In genomic region chr4:86961605-86962295, GRCh38 we compare ENCODE assay signal across 8 cellular contexts. TPM values are rescaled to one million over a fixed set of nuclear protein-coding genes. Genes with fewer than 3 reads are reported as not detected.
DNase-seq lines count a peak whose midpoint lies in the region; ATAC-seq and TF ChIP-seq lines count a peak whose summit lies in the region.

No MANE protein-coding gene starts in this region.

- H3K4me1 ChIP-seq in fibroblast of lung (ENCODE audit: control insufficient read depth, extremely low read depth, insufficient read depth, low read length) (peaks cover 16% of the 10 kb centered on the region), stomach (peaks cover 28 to 77% (median 51%) of the 10 kb centered on the region in 4 donors)

- H3K4me3 ChIP-seq in fibroblast of lung (replicated peaks in 1 of 4; ENCODE audit: control extremely low read depth in 1 of 4, insufficient read depth in 1 of 4, low read depth in 3 of 4, low read length in 4 of 4): no peak overlapping the region
- no peak overlapping the region for H3K4me3 ChIP-seq in stomach

- no peaks in the 10 kb centered on the region for H3K36me3 ChIP-seq in fibroblast of lung (ENCODE audit: control insufficient read depth, insufficient read depth, low read length)
- H3K36me3 ChIP-seq in stomach: no peaks in the 10 kb centered on the region

- no peak for TF ChIP-seq CTCF in fibroblast of lung (conservative IDR thresholded peaks at IDR 0.05 in 1 of 2, IDR thresholded peaks at IDR 0.05 in 1 of 2; ENCODE audit: low read depth in 1 of 2, low read length in 2 of 2)
- TF ChIP-seq CTCF in stomach (IDR thresholded peaks at IDR 0.05): no peak

- intact Hi-C loops in stomach (cut with DNase I; ENCODE audit: low total_unique reads): no loop called here

- H4K20me1 ChIP-seq in fibroblast of lung (ENCODE audit: control insufficient read depth, extremely low read depth, insufficient read depth, low read length): no peaks in the 10 kb centered on the region

- TF ChIP-seq POLR2A in stomach (IDR thresholded peaks at IDR 0.05): no peak

- no peaks in the 10 kb centered on the region for H3K27me3 ChIP-seq in fibroblast of lung (ENCODE audit: control insufficient read depth, insufficient read depth, low read length)
- no peaks in the 10 kb centered on the region for H3K27me3 ChIP-seq in stomach

- no peak overlapping the region for H2AFZ ChIP-seq in fibroblast of lung (ENCODE audit: low read length)

- no peak for TF ChIP-seq EP300 in stomach (IDR thresholded peaks at IDR 0.05)

- H3K79me2 ChIP-seq in fibroblast of lung (ENCODE audit: control insufficient read depth, insufficient read depth, low read length): no peaks in the 10 kb centered on the region

- H3K4me2 ChIP-seq in fibroblast of lung (ENCODE audit: extremely low read depth, insufficient read depth, low read length): no peak overlapping the region

- no peaks in the 10 kb centered on the region for H3K9me3 ChIP-seq in fibroblast of lung (ENCODE audit: control insufficient read depth, insufficient read depth, low read depth, low read length)
- H3K9me3 ChIP-seq in stomach: no peaks in the 10 kb centered on the region

- DNase-seq in GDM1 (lab: John Stamatoyannopoulos, UW) (peak; percentile 80), OCI-M2 (lab: John Stamatoyannopoulos, UW; ENCODE audit: unreplicated experiment) (peak; percentile 28), fibroblast of lung (ENCODE audit: low read depth in 2 of 2) (peak; percentile 51 to 84), stomach (no peak), NCI-H2196 (lab: John Stamatoyannopoulos, UW; ENCODE audit: unreplicated experiment) (no peak), NCI-H128 (lab: John Stamatoyannopoulos, UW; ENCODE audit: unreplicated experiment) (no peak)

- 35 to 53% (median 43%) methylated on average over 9 of the region's 9 CpGs for WGBS in stomach, 5 donors

- ATAC-seq in GM19463 (IDR thresholded peaks at IDR 0.05; ENCODE audit: unreplicated experiment): peak; percentile 80
- peak; percentile 86 for ATAC-seq in HG03442 (IDR thresholded peaks at IDR 0.05; ENCODE audit: unreplicated experiment)

- no peak overlapping the region for H3K9ac ChIP-seq in fibroblast of lung (ENCODE audit: insufficient read depth, low read length)

- H3K27ac ChIP-seq in fibroblast of lung (ENCODE audit: insufficient read depth, low read length) (no peak overlapping the region), stomach (peak overlapping the region in 4 of 5 donors; percentile 41 to 78 (median 71))

RNA-seq across cellular contexts. Expression of gene AFF1, which starts 26.9 kb away (rescaled TPM):
- total RNA-seq in fibroblast of lung (14.1 and 21.1 TPM in 2 replicates), stomach (100 to 1,000 TPM in 1 of 5 donors, 10 to 100 TPM in 4; 57.5 to 177 (median 78.5) TPM)
- polyA plus RNA-seq in fibroblast of lung (15.5 and 17.9 TPM in 2 replicates), stomach (10 to 100 TPM in 1 of 3 donors, 1 to 10 TPM in 2; 6.9 to 10.7 (median 7.1) TPM)
- 7.1 and 11.2 TPM in 2 replicates for polyA plus RNA-seq in fibroblast of lung (2012)
- polyA minus RNA-seq in fibroblast of lung (ENCODE audit: low replicate concordance): 48.5 and 64.8 TPM in 2 replicates

Comparison
In these comparisons a context has a peak if more than half of its experiments do, and no peak if none do; other contexts are left out.
1. DNase-seq: peak in GDM1 (single experiment), OCI-M2 (single experiment) and fibroblast of lung (2 of 2); none in stomach (single experiment), NCI-H2196 (single experiment) and NCI-H128 (single experiment).